In the genomic region with DNA sequence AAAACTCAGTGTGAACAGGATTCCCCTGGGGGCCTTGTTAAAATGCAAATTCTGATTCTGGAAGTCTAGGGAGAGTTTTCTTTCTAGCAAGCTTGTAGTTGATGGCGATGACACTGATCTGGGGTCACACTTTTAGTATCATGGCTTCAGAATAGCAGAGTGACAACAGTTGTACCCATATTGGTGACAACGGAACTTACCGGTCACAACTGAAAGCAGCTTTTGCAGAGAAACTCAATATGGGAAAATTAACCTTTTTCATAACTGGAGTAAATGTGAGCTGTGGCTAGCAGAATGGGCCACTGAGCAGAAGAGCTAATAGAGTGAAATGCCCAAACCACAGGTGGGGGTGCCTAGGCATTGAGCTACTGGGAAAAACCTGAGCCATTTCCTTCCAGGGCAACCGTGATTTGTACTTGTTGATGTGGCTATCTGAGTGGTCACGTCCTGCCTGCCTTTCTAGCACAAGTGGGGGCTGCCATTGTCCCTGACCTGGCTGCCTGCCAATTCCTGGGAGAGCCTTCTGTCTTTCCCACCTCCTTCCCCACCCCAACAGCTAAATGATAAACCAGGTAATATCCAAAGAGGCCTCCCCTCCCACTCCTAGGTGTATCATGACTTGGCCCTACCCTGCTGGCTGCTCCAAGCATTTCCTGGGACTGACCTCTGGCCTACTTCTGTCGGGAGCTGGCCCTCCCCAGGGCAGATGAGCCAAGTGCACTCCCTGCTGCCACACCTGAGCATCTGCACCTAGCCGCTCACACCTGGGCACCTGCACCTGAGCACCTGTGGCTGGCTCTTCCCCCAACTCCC, we compare ENCODE assay signal across 11 cellular contexts. TPM values are rescaled to one million over a fixed set of nuclear protein-coding genes. Genes with fewer than 3 reads are reported as not detected.
DNase-seq lines count a peak whose midpoint lies in the region; ATAC-seq and TF ChIP-seq lines count a peak whose summit lies in the region.
"Had no signal": no experiment of that assay in that cellular context is flagged by ENCODE, and none has a peak within 500 bp of the region (broad histone marks: within the 10 kb centered on the region; RNA-seq: fewer than 3 reads in every experiment).

No MANE protein-coding gene starts in this region.

- TF ChIP-seq CTCF in GM13976 (IDR thresholded peaks at IDR 0.05; ENCODE audit: borderline replicate concordance, control extremely low read depth, extremely low read depth, insufficient read depth, missing control alignments), result no peak
- TF ChIP-seq CTCF in hepatocyte (IDR thresholded peaks at IDR 0.05; ENCODE audit: poor library complexity), result peak; percentile 21

- H2AK5ac ChIP-seq in mesenchymal stem cell (ENCODE audit: low read length, severe bottlenecking), result no peak overlapping the region

- no peak overlapping the region for H2BK5ac ChIP-seq in mesenchymal stem cell (ENCODE audit: low read depth, low read length, poor library complexity, severe bottlenecking)

- no peaks in the 10 kb centered on the region for H3K9me3 ChIP-seq in hepatocyte (ENCODE audit: low read depth)
- no peaks in the 10 kb centered on the region for H3K9me3 ChIP-seq in mesenchymal stem cell (ENCODE audit: control insufficient read depth, low read length)

- H2BK12ac ChIP-seq in mesenchymal stem cell (ENCODE audit: low read length in 2 of 2), result no peak overlapping the region

- no peak overlapping the region for H3K9ac ChIP-seq in mesenchymal stem cell (ENCODE audit: low read length)

- H3K4ac ChIP-seq in mesenchymal stem cell (ENCODE audit: low read depth in 1 of 2, low read length in 2 of 2), result no peak overlapping the region

- no peaks in the 10 kb centered on the region for H3K9me2 ChIP-seq in hepatocyte (replicated peaks; ENCODE audit: insufficient read depth)

- H3K27me3 ChIP-seq in hepatocyte (no peaks in the 10 kb centered on the region), mesenchymal stem cell (ENCODE audit: control insufficient read depth in 1 of 2, insufficient read depth in 1 of 2, low read length in 2 of 2) (no peaks in the 10 kb centered on the region)

- in situ Hi-C loops in GM13976 (cut with MboI; ENCODE audit: low sequenced_read_pairs, unreplicated experiment), result no loop called here

- 71% methylated on average over 7 of the region's 7 CpGs for WGBS in hepatocyte (ENCODE audit: low lambda C conversion rate, missing lambda C conversion rate)
- 67% methylated on average over 7 of the region's 7 CpGs for WGBS in mesenchymal stem cell

- no peak overlapping the region for H4K8ac ChIP-seq in mesenchymal stem cell (ENCODE audit: low read length)

- H3K4me3 ChIP-seq in hepatocyte (no peak overlapping the region), mesenchymal stem cell (ENCODE audit: insufficient read depth in 1 of 2, low read depth in 1 of 2, low read length in 2 of 2) (no peak overlapping the region)

- H3K18ac ChIP-seq in mesenchymal stem cell (ENCODE audit: low read depth in 1 of 2, low read length in 2 of 2), result no peak overlapping the region

- H3K79me1 ChIP-seq in mesenchymal stem cell (replicated peaks; ENCODE audit: low read length, poor library complexity, severe bottlenecking), result no peaks in the 10 kb centered on the region

- H3K27ac ChIP-seq in hepatocyte (no peak overlapping the region), mesenchymal stem cell (ENCODE audit: low read length, poor library complexity, severe bottlenecking) (no peak overlapping the region)

- H3K14ac ChIP-seq in mesenchymal stem cell (ENCODE audit: low read length in 2 of 2), result no peak overlapping the region

- no peak overlapping the region for H4K91ac ChIP-seq in mesenchymal stem cell (ENCODE audit: low read length)

- H3K4me1 ChIP-seq in hepatocyte (ENCODE audit: insufficient read depth) (peaks cover 7% of the 10 kb centered on the region), mesenchymal stem cell (ENCODE audit: control insufficient read depth, insufficient read depth, low read depth, low read length) (no peaks in the 10 kb centered on the region)

- H3K4me2 ChIP-seq in hepatocyte (no peak overlapping the region), mesenchymal stem cell (ENCODE audit: low read length, poor library complexity, severe bottlenecking) (no peak overlapping the region)

- H3K36me3 ChIP-seq in hepatocyte (replicated peaks; ENCODE audit: insufficient read depth, low read depth) (no peaks in the 10 kb centered on the region), mesenchymal stem cell (ENCODE audit: control insufficient read depth in 1 of 2, insufficient read depth in 2 of 2, low read depth in 1 of 2, low read length in 2 of 2) (no peaks in the 10 kb centered on the region)

- ATAC-seq in GM21360 (IDR thresholded peaks at IDR 0.05; ENCODE audit: unreplicated experiment) (peak; percentile 69), HG03520 (IDR thresholded peaks at IDR 0.05; ENCODE audit: unreplicated experiment) (peak; percentile 52)

- no peak overlapping the region for H2AFZ ChIP-seq in hepatocyte
- H2AFZ ChIP-seq in mesenchymal stem cell (ENCODE audit: low read depth, low read length), result no peak overlapping the region

- DNase-seq in GM13976 (ENCODE audit: low spot score) (peak; percentile 29), hepatocyte (ENCODE audit: low spot score) (peak; percentile 48), dermis blood vessel endothelial cell (no peak), dedifferentiated amniotic fluid mesenchymal stem cell (ENCODE audit: extremely low spot score) (no peak), mesenchymal stem cell (no peak), hypothalamus (lab: John Stamatoyannopoulos, UW) (no peak)
- DNase-seq: COR-L47, NCI-H446 had no signal

- H4K20me1 ChIP-seq in hepatocyte (ENCODE audit: insufficient read depth, poor library complexity, severe bottlenecking), result no peaks in the 10 kb centered on the region

- H2BK120ac ChIP-seq in mesenchymal stem cell (ENCODE audit: low read depth, low read length), result no peak overlapping the region

- no peak overlapping the region for H3K23ac ChIP-seq in mesenchymal stem cell (ENCODE audit: low read length in 2 of 2)

- H3K79me2 ChIP-seq in hepatocyte, result no peaks in the 10 kb centered on the region

- no peak overlapping the region for H2BK15ac ChIP-seq in mesenchymal stem cell (ENCODE audit: low read depth, poor library complexity, severe bottlenecking)

RNA-seq across cellular contexts. Expression of gene SLC10A2, which starts 1.7 kb away (rescaled TPM):
- total RNA-seq in hepatocyte (1.8 and 2.6 TPM in 2 replicates), dermis blood vessel endothelial cell (not detected in 2 replicates)
- 0.63 and 0.74 TPM in 2 replicates for polyA plus RNA-seq in hepatocyte
- not detected for polyA plus RNA-seq in mesenchymal stem cell (2013, experiment 1 of 2)
- not detected for polyA plus RNA-seq in mesenchymal stem cell (2013, experiment 2 of 2)
- total RNA-seq: posterior vena cava had no signal

Comparison
In these comparisons a context has a peak if more than half of its experiments do, and no peak if none do; other contexts are left out.
1. DNase-seq: peak in GM13976 (single experiment) and hepatocyte (single experiment); none in dermis blood vessel endothelial cell (single experiment), dedifferentiated amniotic fluid mesenchymal stem cell (single experiment), mesenchymal stem cell (single experiment) and hypothalamus (0 of 51).